In the genomic region with DNA sequence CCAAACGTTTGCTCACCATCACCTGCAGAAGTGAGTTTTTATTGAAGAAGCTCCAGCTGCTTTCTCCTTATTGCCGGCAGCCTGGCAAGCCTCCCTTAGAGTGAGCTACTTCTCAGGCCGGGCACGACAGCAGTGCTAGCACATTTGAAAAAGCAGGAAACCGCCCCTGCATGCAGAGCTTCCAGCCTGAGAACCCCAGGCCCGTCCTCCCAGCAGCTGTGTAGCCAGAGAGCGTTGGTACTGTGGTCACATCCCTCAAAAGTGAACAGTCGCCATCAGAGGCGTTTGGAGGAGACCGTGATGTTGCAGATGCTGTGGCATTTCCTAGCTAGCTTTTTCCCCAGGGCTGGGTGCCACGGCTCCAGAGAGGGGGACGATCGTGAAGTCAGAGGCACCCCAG, we compare ENCODE assay signal across 10 cellular contexts. TPM values are rescaled to one million over a fixed set of nuclear protein-coding genes. Genes with fewer than 3 reads are reported as not detected.
A peak's percentile ranks its signal among the peaks of the same experiment; 100 is the strongest.
DNase-seq lines count a peak whose midpoint lies in the region; ATAC-seq, FAIRE-seq and TF ChIP-seq lines count a peak whose summit lies in the region.
"Had no signal": no experiment of that assay in that cellular context is flagged by ENCODE, and none has a peak within 500 bp of the region (broad histone marks: within the 10 kb centered on the region; RNA-seq: fewer than 3 reads in every experiment).

No MANE protein-coding gene starts in this region.

- peaks cover 51% of the 10 kb centered on the region for H3K4me1 Mint-ChIP-seq in activated CD4-positive, alpha-beta T cell treated with anti-CD3 and anti-CD28 coated beads, Interleukin-2, amount 10 ng/mL, durations not matched to agents 24 days and 14 days

- TF ChIP-seq CTCF in astrocyte of the cerebellum (IDR thresholded peaks at IDR 0.05; ENCODE audit: low read depth, low read length, missing control alignments) = no peak
- no peak for TF ChIP-seq CTCF in thoracic aorta (IDR thresholded peaks at IDR 0.05)

- ATAC-seq in thoracic aorta (ENCODE audit: insufficient number of reproducible peaks, low FRiP score, low read depth) (no peak), HG03175 (IDR thresholded peaks at IDR 0.05; ENCODE audit: unreplicated experiment) (no peak), GM21447 (IDR thresholded peaks at IDR 0.05; ENCODE audit: unreplicated experiment) (no peak)

- H3K4me3 ChIP-seq in astrocyte of the cerebellum (ENCODE audit: low read depth, low read length) = peak overlapping the region; percentile 49
- peak overlapping the region; percentile 39 for H3K4me3 ChIP-seq in thoracic aorta
- H3K4me3 ChIP-seq in small intestine (ENCODE audit: low read depth in 1 of 2, low read length in 2 of 2) = no peak overlapping the region

- H3K4me3 Mint-ChIP-seq in activated CD4-positive, alpha-beta T cell treated with anti-CD3 and anti-CD28 coated beads, Interleukin-2, amount 10 ng/mL, durations not matched to agents 24 days and 14 days = peak overlapping the region; percentile 37

- H3K27ac ChIP-seq in thoracic aorta (peak overlapping the region; percentile 88 to 94), small intestine (ENCODE audit: low read depth in 1 of 2, low read length in 1 of 2) (peak overlapping the region in 1 of 2 donors; percentile 42)

- H3K9me3 Mint-ChIP-seq in activated CD4-positive, alpha-beta T cell treated with anti-CD3 and anti-CD28 coated beads, Interleukin-2, amount 10 ng/mL, durations not matched to agents 24 days and 14 days = no peaks in the 10 kb centered on the region

- H3K27me3 ChIP-seq in thoracic aorta (replicated peaks; ENCODE audit: insufficient read depth) (no peaks in the 10 kb centered on the region), small intestine (ENCODE audit: control insufficient read depth in 2 of 2, insufficient read depth in 2 of 2, low read length in 2 of 2) (no peaks in the 10 kb centered on the region)

- no peaks in the 10 kb centered on the region for H3K27me3 Mint-ChIP-seq in activated CD4-positive, alpha-beta T cell treated with anti-CD3 and anti-CD28 coated beads, Interleukin-2, amount 10 ng/mL, durations not matched to agents 24 days and 14 days

- no peak for DNase-seq in activated CD4-positive, alpha-beta T cell treated with anti-CD3 and anti-CD28 coated beads, Interleukin-2, amount 10 ng/mL, durations not matched to agents 24 days and 14 days
- DNase-seq in activated CD4-positive, alpha-beta T cell treated with anti-CD3 and anti-CD28 coated beads for 48 hours = no peak
- DNase-seq in astrocyte of the cerebellum (ENCODE audit: low read depth) = no peak
- peak; percentile 65 for DNase-seq in medulla oblongata (ENCODE audit: extremely low spot score)
- DNase-seq in thoracic aorta (ENCODE audit: low spot score) = no peak
- DNase-seq in small intestine = no peak
- DNase-seq: HCEC 1CT had no signal

- peaks cover 7% of the 10 kb centered on the region for H3K36me3 Mint-ChIP-seq in activated CD4-positive, alpha-beta T cell treated with anti-CD3 and anti-CD28 coated beads, Interleukin-2, amount 10 ng/mL, durations not matched to agents 24 days and 14 days (ENCODE audit: low read depth)

- WGBS in small intestine, 3 donors = 44 to 75% (median 70%) methylated on average over 12 to 13 of the region's 13 CpGs

- no peak for FAIRE-seq in small intestine (lab: Jason Lieb, UNC)
- FAIRE-seq: TTC549 had no signal

- in situ Hi-C loops in astrocyte of the cerebellum (cut with HindIII; ENCODE audit: low sequenced_read_pairs) = loop anchor here (10.0 kb wide), 1 partner anchor 157 kb away; the partner anchor contains the start of genes DPM2 and PIP5KL1

- H3K9me3 ChIP-seq in thoracic aorta (no peaks in the 10 kb centered on the region), small intestine (ENCODE audit: control insufficient read depth, low read depth) (no peaks in the 10 kb centered on the region)

- H3K36me3 ChIP-seq in thoracic aorta = no peaks in the 10 kb centered on the region
- peaks cover 0 to 2% of the 10 kb centered on the region in 2 donors for H3K36me3 ChIP-seq in small intestine (ENCODE audit: control insufficient read depth in 2 of 2, insufficient read depth in 2 of 2, low read length in 2 of 2)

- peak overlapping the region; percentile 68 for H3K27ac Mint-ChIP-seq in activated CD4-positive, alpha-beta T cell treated with anti-CD3 and anti-CD28 coated beads, Interleukin-2, amount 10 ng/mL, durations not matched to agents 24 days and 14 days

- intact Hi-C loops in activated CD4-positive, alpha-beta T cell treated with anti-CD3 and anti-CD28 coated beads, Interleukin-2, amount 10 ng/mL, durations not matched to agents 24 days and 14 days (cut with micrococcal nuclease) = no loop called here

- H3K4me1 ChIP-seq in thoracic aorta (ENCODE audit: control insufficient read depth in 1 of 2, low read depth in 2 of 2) (peaks cover 27 to 50% of the 10 kb centered on the region in 2 donors), small intestine (ENCODE audit: control insufficient read depth in 2 of 2, insufficient read depth in 1 of 2, low read depth in 1 of 2, low read length in 1 of 2) (peaks cover 0 to 6% of the 10 kb centered on the region in 2 donors)

RNA-seq across cellular contexts. Expression of gene SLC25A25, which starts 23.5 kb away (rescaled TPM):
- total RNA-seq in activated CD4-positive, alpha-beta T cell treated with anti-CD3 and anti-CD28 coated beads, Interleukin-2, amount 10 ng/mL, durations not matched to agents 24 days and 14 days = 12.2 and 14.0 TPM in 2 replicates
- total RNA-seq in thoracic aorta = 10 to 100 TPM; 30.1 to 33.9 TPM
- polyA plus RNA-seq in small intestine = 10 to 100 TPM; 15.5 to 26.2 (median 23.5) TPM

RNA-seq across cellular contexts. Expression of gene NAIF1, which starts 24.5 kb away (rescaled TPM):
- 9.6 and 11.1 TPM in 2 replicates for total RNA-seq in activated CD4-positive, alpha-beta T cell treated with anti-CD3 and anti-CD28 coated beads, Interleukin-2, amount 10 ng/mL, durations not matched to agents 24 days and 14 days
- 10 to 100 TPM; 11.8 to 21.0 TPM for total RNA-seq in thoracic aorta
- 1 to 10 TPM; 8.1 to 10.0 (median 9.2) TPM for polyA plus RNA-seq in small intestine

RNA-seq across cellular contexts. Expression of gene PTGES2, which starts 36.0 kb away (rescaled TPM):
- 84.6 and 89.8 TPM in 2 replicates for total RNA-seq in activated CD4-positive, alpha-beta T cell treated with anti-CD3 and anti-CD28 coated beads, Interleukin-2, amount 10 ng/mL, durations not matched to agents 24 days and 14 days
- total RNA-seq in thoracic aorta = 10 to 100 TPM; 57.9 to 66.0 TPM
- polyA plus RNA-seq in small intestine = 10 to 100 TPM; 68.2 to 99.7 (median 83.8) TPM

RNA-seq across cellular contexts. Expression of gene LCN2, which starts 57.7 kb away (rescaled TPM):
- total RNA-seq in activated CD4-positive, alpha-beta T cell treated with anti-CD3 and anti-CD28 coated beads, Interleukin-2, amount 10 ng/mL, durations not matched to agents 24 days and 14 days = not detected in 2 replicates
- not detected for total RNA-seq in thoracic aorta
- polyA plus RNA-seq in small intestine = 100 to 1,000 TPM in 1 of 3 donors, 1 to 10 TPM in 2; 1.6 to 582 (median 5.4) TPM

Comparison
In these comparisons a context has a peak if more than half of its experiments do, and no peak if none do; other contexts are left out.
1. H3K4me3 ChIP-seq: peak in astrocyte of the cerebellum (single experiment) and thoracic aorta (single experiment); none in small intestine (0 of 2).